ENCODE assay signal across 11 cellular contexts in genomic region chr1:26543444-26543835, GRCh38. TPM values are rescaled to one million over a fixed set of nuclear protein-coding genes. Genes with fewer than 3 reads are reported as not detected.
DNase-seq lines count a peak whose midpoint lies in the region; ATAC-seq, FAIRE-seq and TF ChIP-seq lines count a peak whose summit lies in the region.
"Had no signal": no experiment of that assay in that cellular context is flagged by ENCODE, and none has a peak within 500 bp of the region (broad histone marks: within the 10 kb centered on the region; RNA-seq: fewer than 3 reads in every experiment).

No MANE protein-coding gene starts in this region.

- no peaks in the 10 kb centered on the region for H3F3A ChIP-seq in neural progenitor cell (ENCODE audit: low read depth)

- intact Hi-C loops in K562 (cut with micrococcal nuclease): no loop called here

- H3K36me3 ChIP-seq in CD4-positive, CD25-positive, alpha-beta regulatory T cell (ENCODE audit: control insufficient read depth, insufficient read depth, low read length): peaks cover 11% of the 10 kb centered on the region
- H3K36me3 ChIP-seq in K562 (ENCODE audit: control insufficient read depth, insufficient read depth, low read length): peaks cover 46% of the 10 kb centered on the region
- H3K36me3 ChIP-seq in neural progenitor cell: no peaks in the 10 kb centered on the region

- peaks cover 92% of the 10 kb centered on the region for H3K4me1 ChIP-seq in CD4-positive, CD25-positive, alpha-beta regulatory T cell (ENCODE audit: control insufficient read depth, insufficient read depth, low read length, poor library complexity, severe bottlenecking)
- H3K4me1 ChIP-seq in K562 (replicated peaks in 1 of 2; ENCODE audit: control insufficient read depth in 2 of 2, insufficient read depth in 2 of 2, low read length in 2 of 2) (peaks cover 29 to 39% of the 10 kb centered on the region in 2 experiments), neural progenitor cell (peaks cover 7% of the 10 kb centered on the region)

- H3K27ac Mint-ChIP-seq in CD4-positive, CD25-positive, alpha-beta regulatory T cell: peak overlapping the region; percentile 93 to 99 (median 96)
- H3K27ac Mint-ChIP-seq in IgD-negative memory B cell: peak overlapping the region; percentile 95 to 100 (median 99)
- H3K27ac Mint-ChIP-seq in neural progenitor cell: peak overlapping the region; percentile 42

- no peak overlapping the region for H3K4me2 ChIP-seq in K562 (ENCODE audit: insufficient read depth, low read length)
- no peak overlapping the region for H3K4me2 ChIP-seq in neural progenitor cell

- no TSS peak for BruUV-seq in K562 (replicated peaks; lab: Mats Ljungman, UMichigan)

- no peaks in the 10 kb centered on the region for H3K27me3 ChIP-seq in CD4-positive, CD25-positive, alpha-beta regulatory T cell (ENCODE audit: control insufficient read depth, insufficient read depth, low read length)
- H3K27me3 ChIP-seq in K562 (ENCODE audit: control insufficient read depth in 2 of 2, insufficient read depth in 2 of 2, low read length in 2 of 2): no peaks in the 10 kb centered on the region
- no peaks in the 10 kb centered on the region for H3K27me3 ChIP-seq in neural progenitor cell

- peaks cover 14% of the 10 kb centered on the region for H3K36me3 Mint-ChIP-seq in CD4-positive, CD25-positive, alpha-beta regulatory T cell
- H3K36me3 Mint-ChIP-seq in IgD-negative memory B cell (peaks cover 2% of the 10 kb centered on the region), neural progenitor cell (peaks cover 2% of the 10 kb centered on the region)

- FAIRE-seq in K562 (lab: Jason Lieb, UNC): no peak

- CTCF ChIA-PET in K562 (lab: Yijun Ruan, JAX; ENCODE audit: low intra/inter-chr PET ratio): no interaction called here

- in situ Hi-C loops in K562 (cut with MboI): no loop called here

- TF ChIP-seq EP300 in K562 (IDR thresholded peaks at IDR 0.05; ENCODE audit: low read length): no peak

- POLR2A ChIA-PET in K562 (lab: Yijun Ruan, JAX): interaction anchor here (0.5 kb wide), 1 partner anchor 268 kb away, joined by 3 read pairs; no protein-coding TSS in a partner anchor

- no peaks in the 10 kb centered on the region for H3K9me3 Mint-ChIP-seq in CD4-positive, CD25-positive, alpha-beta regulatory T cell
- H3K9me3 Mint-ChIP-seq in IgD-negative memory B cell: peaks cover 0 to 1% (median 0%) of the 10 kb centered on the region in 3 donors
- no peaks in the 10 kb centered on the region for H3K9me3 Mint-ChIP-seq in neural progenitor cell

- peak overlapping the region in 3 of 4 donors; percentile 33 to 57 (median 35) for H3K4me3 Mint-ChIP-seq in CD4-positive, CD25-positive, alpha-beta regulatory T cell
- H3K4me3 Mint-ChIP-seq in IgD-negative memory B cell (peak overlapping the region; percentile 83 to 94 (median 88)), neural progenitor cell (no peak overlapping the region)

- H2AFZ ChIP-seq in K562 (ENCODE audit: low read depth, low read length): no peak overlapping the region
- no peak overlapping the region for H2AFZ ChIP-seq in neural progenitor cell (replicated peaks)

- DNase-seq in CD4-positive, CD25-positive, alpha-beta regulatory T cell: no peak
- DNase-seq in K562 (ENCODE audit: extremely low read depth in 1 of 4, low spot score in 3 of 4): no peak
- no peak for DNase-seq in neural progenitor cell (ENCODE audit: low spot score)
- DNase-seq in ecto neural progenitor cell (ENCODE audit: low spot score): no peak
- DNase-seq in inferior parietal cortex (ENCODE audit: extremely low spot score): no peak
- no peak for DNase-seq in NCI-H146 (lab: John Stamatoyannopoulos, UW)
- no peak for DNase-seq in RKO (ENCODE audit: low spot score)
- DNase-seq: activated CD4-positive, alpha-beta T cell treated with anti-CD3 and anti-CD28 coated beads, Interleukin-2, amount 50 U/mL, for 4 hours; left colon; SHP77 had no signal

- 41% methylated on average over 5 of the region's 5 CpGs for WGBS in K562 (ENCODE audit: insufficient coverage, low coverage, missing lambda C conversion rate)

- H3K4me1 Mint-ChIP-seq in CD4-positive, CD25-positive, alpha-beta regulatory T cell: peaks cover 0 to 97% (median 68%) of the 10 kb centered on the region in 4 donors
- peaks cover 60 to 79% (median 72%) of the 10 kb centered on the region in 3 donors for H3K4me1 Mint-ChIP-seq in IgD-negative memory B cell
- peaks cover 22% of the 10 kb centered on the region for H3K4me1 Mint-ChIP-seq in neural progenitor cell

- no peak for TF ChIP-seq RAD21 in K562 (CRISPR knock-in tag; conservative IDR thresholded peaks at IDR 0.05 in 1 of 2, IDR thresholded peaks at IDR 0.05 in 1 of 2)

- no peak for TF ChIP-seq POLR2A in K562 (conservative IDR thresholded peaks at IDR 0.05)

- H3K9me3 ChIP-seq in CD4-positive, CD25-positive, alpha-beta regulatory T cell (ENCODE audit: control insufficient read depth in 2 of 2, low read length in 2 of 2): no peaks in the 10 kb centered on the region
- H3K9me3 ChIP-seq in K562 (replicated peaks; ENCODE audit: control insufficient read depth, insufficient read depth, low read depth, low read length) (no peaks in the 10 kb centered on the region), neural progenitor cell (ENCODE audit: low read depth) (no peaks in the 10 kb centered on the region)

- peaks cover 8% of the 10 kb centered on the region; the same call in 1 of the 3 replicates for H3K79me2 ChIP-seq in K562 (ENCODE audit: control insufficient read depth, insufficient read depth, low read length)
- H3K79me2 ChIP-seq in neural progenitor cell (ENCODE audit: low read depth): no peaks in the 10 kb centered on the region

- H4K20me1 ChIP-seq in K562 (replicated peaks; ENCODE audit: control insufficient read depth, insufficient read depth, low read length) (no peaks in the 10 kb centered on the region), neural progenitor cell (ENCODE audit: low read depth) (peaks cover 2% of the 10 kb centered on the region)

- no peaks in the 10 kb centered on the region for H3K27me3 Mint-ChIP-seq in CD4-positive, CD25-positive, alpha-beta regulatory T cell
- H3K27me3 Mint-ChIP-seq in IgD-negative memory B cell (no peaks in the 10 kb centered on the region), neural progenitor cell (ENCODE audit: insufficient read depth, low read depth) (peaks cover 10% of the 10 kb centered on the region)

- H3K27ac ChIP-seq in CD4-positive, CD25-positive, alpha-beta regulatory T cell (ENCODE audit: insufficient read depth, low read length, poor library complexity, severe bottlenecking): peak overlapping the region; percentile 82
- H3K27ac ChIP-seq in K562 (ENCODE audit: extremely low read depth, low read depth, low read length): no peak overlapping the region; the same call in 2 of the 3 replicates
- no peak overlapping the region for H3K27ac ChIP-seq in neural progenitor cell

- H3K9ac ChIP-seq in K562 (ENCODE audit: insufficient read depth in 1 of 2, low read depth in 2 of 2, low read length in 2 of 2) (peak overlapping the region in 1 of 2 experiments; percentile 89; a peak in 2 of 4 replicates), neural progenitor cell (no peak overlapping the region)

- no peak overlapping the region for H3K4me3 ChIP-seq in CD4-positive, CD25-positive, alpha-beta regulatory T cell (ENCODE audit: low read depth, low read length)
- no peak overlapping the region for H3K4me3 ChIP-seq in K562
- no peak overlapping the region for H3K4me3 ChIP-seq in neural progenitor cell

- TF ChIP-seq CTCF in K562 (IDR thresholded peaks at IDR 0.05 in 2 of 3, conservative IDR thresholded peaks at IDR 0.05 in 1 of 3; ENCODE audit: insufficient read depth in 2 of 3, low read depth in 1 of 3, low read length in 3 of 3) (no peak), neural progenitor cell (IDR thresholded peaks at IDR 0.05) (no peak)

- ATAC-seq in CD4-positive, CD25-positive, alpha-beta regulatory T cell (ENCODE audit: low read depth in 2 of 2): no peak
- no peak for ATAC-seq in K562
- ATAC-seq: left colon had no signal

- no peaks in the 10 kb centered on the region for H3K9me1 ChIP-seq in K562 (ENCODE audit: control insufficient read depth, insufficient read depth, low read length)

TF ChIP-seq in K562, 482 proteins besides CTCF, POLR2A, EP300 and RAD21:
- peak; percentile 49 for TF ChIP-seq EGR1 (conservative IDR thresholded peaks at IDR 0.05)
- TF ChIP-seq, protein P1, sequence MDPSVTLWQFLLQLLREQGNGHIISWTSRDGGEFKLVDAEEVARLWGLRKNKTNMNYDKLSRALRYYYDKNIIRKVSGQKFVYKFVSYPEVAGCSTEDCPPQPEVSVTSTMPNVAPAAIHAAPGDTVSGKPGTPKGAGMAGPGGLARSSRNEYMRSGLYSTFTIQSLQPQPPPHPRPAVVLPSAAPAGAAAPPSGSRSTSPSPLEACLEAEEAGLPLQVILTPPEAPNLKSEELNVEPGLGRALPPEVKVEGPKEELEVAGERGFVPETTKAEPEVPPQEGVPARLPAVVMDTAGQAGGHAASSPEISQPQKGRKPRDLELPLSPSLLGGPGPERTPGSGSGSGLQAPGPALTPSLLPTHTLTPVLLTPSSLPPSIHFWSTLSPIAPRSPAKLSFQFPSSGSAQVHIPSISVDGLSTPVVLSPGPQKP (CRISPR knock-in tag; IDR thresholded peaks at IDR 0.05): no peak

RNA-seq across cellular contexts. Expression of gene RPS6KA1, which starts 13.9 kb away (rescaled TPM):
- 97.4 TPM for total RNA-seq in CD4-positive, CD25-positive, alpha-beta regulatory T cell
- 100 to 1,000 TPM; 168 to 218 (median 175) TPM for polyA plus RNA-seq in CD4-positive, CD25-positive, alpha-beta regulatory T cell
- 152 TPM for polyA plus RNA-seq in IgD-negative memory B cell
- total RNA-seq in K562 (2011; cell fraction: chromatin; rRNA removed; ENCODE audit: low replicate concordance): 64.2 and 141 TPM in 2 replicates
- total RNA-seq in K562 (2011; cell fraction: nucleolus; rRNA removed): 77.4 and 79.9 TPM in 2 replicates
- total RNA-seq in K562 (2011; cell fraction: nucleoplasm; rRNA removed): 68.8 and 76.8 TPM in 2 replicates
- 54.8 and 67.3 TPM in 2 replicates for total RNA-seq in K562 (2014; rRNA removed)
- 25.7 and 30.1 TPM in 2 replicates for total RNA-seq in K562 (2014; rRNA removed; fragmentation: Illumina TruSeq; extraction: Trizol)
- 40.5 and 44.4 TPM in 2 replicates for total RNA-seq in K562 (2015; rRNA removed; fragmentation: Illumina TruSeq; extraction: Trizol)
- 61.0 and 62.4 TPM in 2 replicates for total RNA-seq in K562 (2021)
- polyA plus RNA-seq in K562 (2011; rRNA removed): 33.0 and 33.1 TPM in 2 replicates
- 33.1 and 54.6 TPM in 2 replicates for polyA plus RNA-seq in K562 (2011; cell fraction: cytosol; rRNA removed)
- polyA plus RNA-seq in K562 (2011; cell fraction: nucleus; rRNA removed): 41.1 and 53.3 TPM in 2 replicates
- polyA plus RNA-seq in K562 (2012): 49.6 and 51.4 TPM in 2 replicates
- polyA plus RNA-seq in K562 (2014; fragmentation: Illumina TruSeq; extraction: Trizol): 46.3 and 49.0 TPM in 2 replicates
- 1 to 10 TPM; 2.4 to 2.9 TPM for polyA plus RNA-seq in K562 (2014; fragmentation: Nextera tagmentation; extraction: Ambion mirVana)
- polyA plus RNA-seq in K562 (2014; rRNA removed): 35.5 and 36.9 TPM in 2 replicates
- polyA minus RNA-seq in K562 (2011; rRNA and poly(A)+ RNA removed): 30.0 and 44.2 TPM in 2 replicates
- polyA minus RNA-seq in K562 (2011; cell fraction: cytosol; rRNA and poly(A)+ RNA removed): 40.6 and 44.9 TPM in 2 replicates
- 22.8 and 34.9 TPM in 2 replicates for polyA minus RNA-seq in K562 (2011; cell fraction: nucleus; rRNA and poly(A)+ RNA removed)
- total RNA-seq in neural progenitor cell (ENCODE audit: low replicate concordance): 18.7 and 43.9 TPM in 2 replicates

Comparison
In these comparisons a context has a peak if more than half of its experiments do, and no peak if none do; other contexts are left out.
1. H3K27ac Mint-ChIP-seq: peak in every context shown above with its lines; median percentile 99 in IgD-negative memory B cell; 96 in CD4-positive, CD25-positive, alpha-beta regulatory T cell; 42 in neural progenitor cell.